Comparison of ENCODE assay signal across 21 cellular contexts in the genomic region with DNA sequence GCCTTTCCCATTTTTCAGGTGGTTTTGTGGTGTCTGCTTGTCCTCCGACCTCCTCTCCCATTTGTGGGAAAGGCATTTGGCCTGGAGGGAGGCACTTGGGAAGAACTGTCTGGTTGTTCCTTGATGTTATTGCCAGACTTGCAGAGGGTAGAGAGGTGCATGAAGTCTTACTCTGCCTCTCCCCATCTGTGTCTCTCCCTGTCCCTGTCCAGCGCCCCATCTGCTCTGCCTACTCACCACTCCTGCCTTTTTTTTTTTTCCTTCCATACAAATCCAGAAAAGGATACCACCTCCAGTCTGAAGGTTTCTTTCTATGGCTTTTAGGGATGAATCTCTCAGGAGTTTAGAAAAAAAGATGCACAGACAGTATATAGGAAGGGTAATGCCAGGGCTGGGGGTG. TPM values are rescaled to one million over a fixed set of nuclear protein-coding genes. Genes with fewer than 3 reads are reported as not detected.
DNase-seq lines count a peak whose midpoint lies in the region; ATAC-seq and TF ChIP-seq lines count a peak whose summit lies in the region.
"Had no signal": no experiment of that assay in that cellular context is flagged by ENCODE, and none has a peak within 500 bp of the region (broad histone marks: within the 10 kb centered on the region; RNA-seq: fewer than 3 reads in every experiment).

No MANE protein-coding gene starts in this region.

- no peak for ATAC-seq in activated T-cell treated with anti-CD3 and anti-CD28 coated beads, Interleukin-2, amount 50 U/mL, for 4 hours
- ATAC-seq in T-helper 17 cell: no peak
- ATAC-seq: left cardiac atrium had no signal

- DNase-seq in activated T-cell treated with anti-CD3 and anti-CD28 coated beads, Interleukin-2, amount 50 U/mL, for 24 hours: no peak
- no peak for DNase-seq in activated T-cell treated with anti-CD3 and anti-CD28 coated beads, Interleukin-2, amount 50 U/mL, for 4 hours
- DNase-seq in T-helper 17 cell (no peak), mesothelial cell of epicardium (ENCODE audit: low spot score in 2 of 2, unreplicated experiment in 2 of 2) (no peak), smooth muscle cell (lab: John Stamatoyannopoulos, UW; ENCODE audit: unreplicated experiment) (no peak), inferior parietal cortex (ENCODE audit: extremely low spot score) (no peak), 8988T (no peak)
- DNase-seq in stimulated activated CD4-positive, alpha-beta T cell treated with anti-CD3 and anti-CD28 coated beads, Interleukin-2, amount 100 ng/mL, for 48 hours: no peak
- DNase-seq: C1 segment of cervical spinal cord; DMS153; effector memory CD4-positive, alpha-beta T cell; esophagus squamous epithelium; GF-D8; left cardiac atrium; MV-4-11; NCI-H187 treated with DMSO at 0.1 percent for 48 hours; NCI-H345; stimulated activated CD8-positive, alpha-beta memory T cell treated with anti-CD3 and anti-CD28 coated beads, Interleukin-4, amount 100 ng/mL, for 48 hours; uterus had no signal

- WGBS in smooth muscle cell (ENCODE audit: low lambda C conversion rate): 75% methylated on average over 2 of the region's 2 CpGs

- peaks cover 29% of the 10 kb centered on the region for H3K4me1 ChIP-seq in smooth muscle cell (ENCODE audit: low read depth)
- H3K4me1 ChIP-seq: uterus had no signal

- H3K4me3 ChIP-seq in smooth muscle cell: no peak overlapping the region
- H3K4me3 ChIP-seq: esophagus squamous epithelium, SK-N-MC, uterus had no signal

- TF ChIP-seq CTCF in mesothelial cell of epicardium (IDR thresholded peaks at IDR 0.05; ENCODE audit: unreplicated experiment): no peak
- TF ChIP-seq CTCF in smooth muscle cell (IDR thresholded peaks at IDR 0.05; ENCODE audit: borderline replicate concordance, insufficient read depth, poor library complexity, severe bottlenecking): no peak

- H2AFZ ChIP-seq in smooth muscle cell (ENCODE audit: low read depth): no peak overlapping the region

- peaks cover 4% of the 10 kb centered on the region for H3K9me3 Mint-ChIP-seq in activated T-cell treated with anti-CD3 and anti-CD28 coated beads, Interleukin-2, amount 50 U/mL, for 24 hours
- H3K9me3 Mint-ChIP-seq in activated T-cell treated with anti-CD3 and anti-CD28 coated beads, Interleukin-2, amount 50 U/mL, for 4 hours: no peaks in the 10 kb centered on the region
- H3K9me3 Mint-ChIP-seq in mesothelial cell of epicardium: no peaks in the 10 kb centered on the region
- H3K9me3 Mint-ChIP-seq: T-helper 2 cell treated with Interferon-gamma antibody and Interleukin-4, amounts not matched to agents 5 μg/mL and 100 μg/mL, for 36 hours had no signal

- H3K36me3 ChIP-seq in smooth muscle cell (ENCODE audit: low read depth): no peaks in the 10 kb centered on the region
- H3K36me3 ChIP-seq: uterus had no signal

- H3F3A ChIP-seq in smooth muscle cell (ENCODE audit: low read depth): peaks cover 31% of the 10 kb centered on the region

- no peak overlapping the region for H3K4me3 Mint-ChIP-seq in activated T-cell treated with anti-CD3 and anti-CD28 coated beads, Interleukin-2, amount 50 U/mL, for 24 hours
- no peak overlapping the region for H3K4me3 Mint-ChIP-seq in activated T-cell treated with anti-CD3 and anti-CD28 coated beads, Interleukin-2, amount 50 U/mL, for 4 hours
- H3K4me3 Mint-ChIP-seq in T-helper 17 cell (no peak overlapping the region), mesothelial cell of epicardium (no peak overlapping the region)
- H3K4me3 Mint-ChIP-seq: T-helper 2 cell treated with Interferon-gamma antibody and Interleukin-4, amounts not matched to agents 5 μg/mL and 100 μg/mL, for 36 hours had no signal

- no peaks in the 10 kb centered on the region for H3K27me3 Mint-ChIP-seq in activated T-cell treated with anti-CD3 and anti-CD28 coated beads, Interleukin-2, amount 50 U/mL, for 24 hours
- H3K27me3 Mint-ChIP-seq in activated T-cell treated with anti-CD3 and anti-CD28 coated beads, Interleukin-2, amount 50 U/mL, for 4 hours (ENCODE audit: low read depth): no peaks in the 10 kb centered on the region
- no peaks in the 10 kb centered on the region for H3K27me3 Mint-ChIP-seq in T-helper 17 cell
- no peaks in the 10 kb centered on the region for H3K27me3 Mint-ChIP-seq in mesothelial cell of epicardium (ENCODE audit: low read depth)

- H3K36me3 Mint-ChIP-seq in activated T-cell treated with anti-CD3 and anti-CD28 coated beads, Interleukin-2, amount 50 U/mL, for 24 hours (ENCODE audit: low read depth): peaks cover 34% of the 10 kb centered on the region
- H3K36me3 Mint-ChIP-seq in activated T-cell treated with anti-CD3 and anti-CD28 coated beads, Interleukin-2, amount 50 U/mL, for 4 hours (ENCODE audit: insufficient read depth): peaks cover 24% of the 10 kb centered on the region
- H3K36me3 Mint-ChIP-seq in T-helper 17 cell (ENCODE audit: low read depth): no peaks in the 10 kb centered on the region
- H3K36me3 Mint-ChIP-seq in mesothelial cell of epicardium: peaks cover 3% of the 10 kb centered on the region

- peak overlapping the region; percentile 87 for H3K27ac ChIP-seq in smooth muscle cell (ENCODE audit: low read depth)
- H3K27ac ChIP-seq: esophagus squamous epithelium, SK-N-MC, uterus had no signal

- no peaks in the 10 kb centered on the region for H4K20me1 ChIP-seq in smooth muscle cell (ENCODE audit: low read depth)

- H3K4me2 ChIP-seq in smooth muscle cell: peak overlapping the region; percentile 50

- peak overlapping the region; percentile 12 for H3K27ac Mint-ChIP-seq in activated T-cell treated with anti-CD3 and anti-CD28 coated beads, Interleukin-2, amount 50 U/mL, for 24 hours
- H3K27ac Mint-ChIP-seq in T-helper 17 cell (peak overlapping the region; percentile 59), mesothelial cell of epicardium (peak overlapping the region; percentile 92)

- peaks cover 59% of the 10 kb centered on the region for H3K4me1 Mint-ChIP-seq in activated T-cell treated with anti-CD3 and anti-CD28 coated beads, Interleukin-2, amount 50 U/mL, for 24 hours (ENCODE audit: low read depth)
- peaks cover 42% of the 10 kb centered on the region for H3K4me1 Mint-ChIP-seq in activated T-cell treated with anti-CD3 and anti-CD28 coated beads, Interleukin-2, amount 50 U/mL, for 4 hours (ENCODE audit: low read depth)
- peaks cover 50% of the 10 kb centered on the region for H3K4me1 Mint-ChIP-seq in T-helper 17 cell
- peaks cover 45% of the 10 kb centered on the region for H3K4me1 Mint-ChIP-seq in mesothelial cell of epicardium

- H3K9ac ChIP-seq in smooth muscle cell (ENCODE audit: low read depth): no peak overlapping the region

- H3K27me3 ChIP-seq in smooth muscle cell (ENCODE audit: low read depth): no peaks in the 10 kb centered on the region
- H3K27me3 ChIP-seq: esophagus squamous epithelium, uterus had no signal

- H3K79me2 ChIP-seq in smooth muscle cell (ENCODE audit: low read depth): peaks cover 55% of the 10 kb centered on the region

- H3K9me3 ChIP-seq in T-helper 17 cell (ENCODE audit: control insufficient read depth, low read length, poor library complexity, severe bottlenecking) (no peaks in the 10 kb centered on the region), smooth muscle cell (replicated peaks; ENCODE audit: low read depth) (no peaks in the 10 kb centered on the region)
- H3K9me3 ChIP-seq: esophagus squamous epithelium, uterus had no signal

RNA-seq across cellular contexts. Expression of a gene that starts 19.8 kb away (rescaled TPM):
- 10 to 100 TPM; 15.4 to 17.4 (median 16.9) TPM for total RNA-seq in activated T-cell treated with anti-CD3 and anti-CD28 coated beads, Interleukin-2, amount 50 U/mL, for 4 hours
- total RNA-seq in T-helper 17 cell (10 to 100 TPM; 25.0 to 29.9 TPM), mesothelial cell of epicardium (19.5 to 21.7 TPM (median 20.8 TPM) in 3 replicates), smooth muscle cell (8.2 and 10.6 TPM in 2 replicates)
- polyA plus RNA-seq in smooth muscle cell: 25.7 and 31.1 TPM in 2 replicates

Comparison
In these comparisons a context has a peak if more than half of its experiments do, and no peak if none do; other contexts are left out.
1. H3K27ac Mint-ChIP-seq: peak in every context shown above with its lines; median percentile 92 in mesothelial cell of epicardium; 59 in T-helper 17 cell; 12 in activated T-cell treated with anti-CD3 and anti-CD28 coated beads, Interleukin-2, amount 50 U/mL, for 24 hours.